Comparison of ENCODE assay signal across 9 cellular contexts in the genomic region with DNA sequence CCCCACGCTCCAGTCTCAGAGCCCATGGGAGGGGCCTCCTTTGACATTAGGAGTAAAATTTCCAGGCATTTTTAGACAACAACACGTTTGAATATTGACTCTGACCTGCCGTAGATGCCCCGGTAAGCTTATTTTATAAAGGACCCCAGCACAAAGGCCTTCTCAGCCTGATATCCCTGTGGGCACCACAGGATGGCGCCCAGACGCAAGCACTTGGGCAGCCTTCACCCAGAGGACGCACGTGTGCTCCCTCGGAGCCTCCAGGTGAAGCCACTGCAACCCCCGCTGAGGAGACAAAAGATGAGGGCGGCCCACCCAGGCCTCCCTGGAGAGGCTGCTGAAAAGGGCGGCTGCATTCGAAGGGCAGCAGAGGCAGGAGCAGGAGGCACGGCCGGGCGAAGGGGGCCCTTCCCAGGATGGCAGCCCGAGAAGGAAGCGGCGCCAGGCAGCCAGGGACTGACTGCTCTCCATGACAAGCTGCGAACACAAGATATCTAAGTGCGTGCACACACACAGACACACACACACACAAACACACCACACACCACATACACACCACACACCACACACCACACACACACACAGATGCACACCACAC. TPM values are rescaled to one million over a fixed set of nuclear protein-coding genes. Genes with fewer than 3 reads are reported as not detected.
A peak's percentile ranks its signal among the peaks of the same experiment; 100 is the strongest.
DNase-seq lines count a peak whose midpoint lies in the region; ATAC-seq, FAIRE-seq and TF ChIP-seq lines count a peak whose summit lies in the region.
"Had no signal": no experiment of that assay in that cellular context is flagged by ENCODE, and none has a peak within 500 bp of the region (broad histone marks: within the 10 kb centered on the region; RNA-seq: fewer than 3 reads in every experiment).

No MANE protein-coding gene starts in this region.

- H3K56ac ChIP-seq in mesendoderm (ENCODE audit: low read length) = no peak overlapping the region

- H3K9me3 ChIP-seq in body of pancreas (no peaks in the 10 kb centered on the region), transverse colon (no peaks in the 10 kb centered on the region)

- H3K36me3 ChIP-seq in body of pancreas (replicated peaks in 1 of 2; ENCODE audit: insufficient read depth in 1 of 2, low read depth in 2 of 2) = no peaks in the 10 kb centered on the region
- no peaks in the 10 kb centered on the region for H3K36me3 ChIP-seq in mesendoderm (ENCODE audit: control insufficient read depth, insufficient read depth, low read length)
- H3K36me3 ChIP-seq in transverse colon = no peaks in the 10 kb centered on the region

- DNase-seq in COLO668 (lab: John Stamatoyannopoulos, UW; ENCODE audit: unreplicated experiment) = peak; percentile 29
- DNase-seq in HTR-8/SVneo (ENCODE audit: insufficient read length, low spot score) = peak; percentile 35
- DNase-seq in T-helper 1 cell = peak in 3 of 5 donors; percentile 16 to 36 (median 18)
- peak in 3 of 4 donors; percentile 44 to 70 (median 46) for DNase-seq in body of pancreas
- peak; percentile 65 for DNase-seq in mesendoderm
- peak; percentile 31 for DNase-seq in transverse colon

- no peaks in the 10 kb centered on the region for H3K79me1 ChIP-seq in mesendoderm (ENCODE audit: low read length)

- H3K79me2 ChIP-seq in mesendoderm (ENCODE audit: control insufficient read depth, insufficient read depth, low read length) = no peaks in the 10 kb centered on the region
- H3K79me2 ChIP-seq: parathyroid adenoma had no signal

- H2BK5ac ChIP-seq in mesendoderm (ENCODE audit: low read length) = no peak overlapping the region

- H3K18ac ChIP-seq in mesendoderm (ENCODE audit: low read length) = no peak overlapping the region

- intact Hi-C loops in body of pancreas (cut with DNase I) = no loop called here
- intact Hi-C loops in transverse colon (cut with DNase I; ENCODE audit: low total_unique reads) = no loop called here

- ATAC-seq in body of pancreas (peak; percentile 62), GM19452 (IDR thresholded peaks at IDR 0.05; ENCODE audit: unreplicated experiment) (no peak), GM19463 (IDR thresholded peaks at IDR 0.05; ENCODE audit: unreplicated experiment) (no peak)

- in situ Hi-C loops in transverse colon (cut with MboI; ENCODE audit: low pct_ligation_motif_present in 1 of 4, low pct_unique_long_range_greater_than_20kb in 1 of 4, low sequenced_read_pairs in 3 of 4) = loop anchor here in 1 of 4 donors (25.0 kb wide), 2 partner anchors 101 to 226 kb away; a partner anchor contains a TSS

- H3K4me3 ChIP-seq in body of pancreas (no peak overlapping the region), mesendoderm (ENCODE audit: low read length) (no peak overlapping the region), transverse colon (no peak overlapping the region)

- H4K5ac ChIP-seq in mesendoderm (ENCODE audit: low read length) = no peak overlapping the region

- no peak overlapping the region for H4K8ac ChIP-seq in mesendoderm (ENCODE audit: low read depth, low read length)

- no peak overlapping the region for H3K9ac ChIP-seq in mesendoderm (ENCODE audit: low read length)
- H3K9ac ChIP-seq: parathyroid adenoma had no signal

- H2BK15ac ChIP-seq in mesendoderm (replicated peaks; ENCODE audit: low read depth) = no peak overlapping the region

- no peak overlapping the region for H2BK120ac ChIP-seq in mesendoderm (ENCODE audit: low read depth, low read length)

- TF ChIP-seq EP300 in transverse colon (IDR thresholded peaks at IDR 0.05; ENCODE audit: low read depth) = no peak

- no peak overlapping the region for H3K4me2 ChIP-seq in mesendoderm (ENCODE audit: low read length)

- H3K27ac ChIP-seq in body of pancreas (no peak overlapping the region), mesendoderm (ENCODE audit: low read depth, low read length) (no peak overlapping the region), transverse colon (no peak overlapping the region)
- H3K27ac ChIP-seq: parathyroid adenoma had no signal

- H3K27me3 ChIP-seq in body of pancreas (peaks cover 0 to 3% of the 10 kb centered on the region in 2 donors), mesendoderm (ENCODE audit: insufficient read depth, low read length, poor library complexity) (no peaks in the 10 kb centered on the region), transverse colon (peaks cover 66% of the 10 kb centered on the region)

- no peak overlapping the region for H3K4ac ChIP-seq in mesendoderm (ENCODE audit: low read depth, low read length)

- 13 to 19% methylated on average over 11 to 21 of the region's 21 CpGs for WGBS in body of pancreas, 2 donors
- WGBS in mesendoderm (ENCODE audit: extremely low coverage, insufficient coverage, low lambda C conversion rate) = no CpG with 5 or more reads among the region's 21 CpGs
- 13 to 20% methylated on average over 2 to 21 of the region's 21 CpGs for WGBS in transverse colon (ENCODE audit: low coverage in 1 of 2), 2 donors

- no peak overlapping the region for H3K23ac ChIP-seq in mesendoderm (ENCODE audit: low read length)

- peaks cover 4% of the 10 kb centered on the region for H3K4me1 ChIP-seq in body of pancreas
- no peaks in the 10 kb centered on the region for H3K4me1 ChIP-seq in mesendoderm (ENCODE audit: control insufficient read depth, low read depth, low read length)
- H3K4me1 ChIP-seq in transverse colon = no peaks in the 10 kb centered on the region
- H3K4me1 ChIP-seq: parathyroid adenoma had no signal

- TF ChIP-seq CTCF in body of pancreas (IDR thresholded peaks at IDR 0.05) (peak; percentile 30 to 68 (median 47)), transverse colon (IDR thresholded peaks at IDR 0.05) (peak; percentile 31 to 60 (median 52))

- TF ChIP-seq POLR2A in body of pancreas (IDR thresholded peaks at IDR 0.05) = no peak
- TF ChIP-seq POLR2A in transverse colon (IDR thresholded peaks at IDR 0.05) = no peak

- H2AK5ac ChIP-seq in mesendoderm (ENCODE audit: low read length) = no peak overlapping the region

- no peak for FAIRE-seq in HTR-8/SVneo (lab: Jason Lieb, UNC)

RNA-seq across cellular contexts. Expression of a gene that starts 15.2 kb away (rescaled TPM):
- total RNA-seq in body of pancreas (under 1 TPM in 1 of 2 donors, not detected in 1; 0.66 TPM), transverse colon (not detected)
- 0.07 TPM for polyA plus RNA-seq in mesendoderm (2013, experiment 1 of 2)
- 0.20 TPM for polyA plus RNA-seq in mesendoderm (2013, experiment 2 of 2)

RNA-seq across cellular contexts. Expression of a gene that starts 25.8 kb away (rescaled TPM):
- over 10,000 TPM in 1 of 2 donors, 1,000 to 10,000 TPM in 1; 1,947 to 16,276 TPM for total RNA-seq in body of pancreas
- not detected for polyA plus RNA-seq in mesendoderm (2013, experiment 1 of 2)
- polyA plus RNA-seq in mesendoderm (2013, experiment 2 of 2) = not detected
- not detected for total RNA-seq in transverse colon

RNA-seq across cellular contexts. Expression of a gene that starts 47.6 kb away (rescaled TPM):
- total RNA-seq in body of pancreas (10 to 100 TPM; 10.6 to 84.0 TPM), transverse colon (10 to 100 TPM in 3 of 4 donors, 1 to 10 TPM in 1; 8.2 to 19.8 (median 12.2) TPM)
- polyA plus RNA-seq in mesendoderm (2013, experiment 1 of 2) = 0.28 TPM
- 0.29 TPM for polyA plus RNA-seq in mesendoderm (2013, experiment 2 of 2)

Comparison
In these comparisons a context has a peak if more than half of its experiments do, and no peak if none do; other contexts are left out.
1. RNA of a gene that starts 25.8 kb away (total RNA-seq): 1,947 to 16,276 TPM in body of pancreas; not detected in transverse colon; every median in the first group is over 1,000 times any median in the second.
2. Peak in every context shown above with its lines, with median percentiles within 50 percentile points of each other: DNase-seq.